Comparison of ENCODE assay signal across 7 cellular contexts in the genomic region with DNA sequence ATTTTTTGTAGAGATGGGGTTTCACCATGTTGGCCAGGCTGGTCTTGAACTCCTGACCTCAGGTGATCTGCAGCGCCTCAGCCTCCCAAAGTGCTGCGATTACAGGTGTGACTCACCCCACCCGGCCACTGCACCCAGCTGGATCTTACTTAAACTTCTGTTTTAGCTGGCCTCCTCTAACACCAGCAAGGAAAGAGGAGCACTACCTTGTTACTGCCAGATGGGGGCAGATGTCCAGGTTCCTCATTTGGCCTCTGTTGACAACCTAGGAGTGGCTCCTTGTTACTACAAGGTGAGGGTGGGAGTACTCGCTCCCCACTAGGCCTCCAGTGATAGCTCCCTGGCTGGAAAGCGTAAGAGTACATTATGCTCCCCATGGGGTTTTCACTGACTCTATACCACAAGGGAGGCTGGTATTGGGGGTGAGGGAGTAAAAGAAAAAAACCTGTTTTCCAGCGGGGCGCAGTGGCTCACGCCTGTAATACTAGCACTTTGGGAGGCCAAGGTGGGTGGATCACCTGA. TPM values are rescaled to one million over a fixed set of nuclear protein-coding genes. Genes with fewer than 3 reads are reported as not detected.
DNase-seq lines count a peak whose midpoint lies in the region; ATAC-seq and TF ChIP-seq lines count a peak whose summit lies in the region.

No MANE protein-coding gene starts in this region.

- POLR2A ChIA-PET in MCF 10A (lab: Yijun Ruan, JAX) = no interaction called here

- H3K9me3 Mint-ChIP-seq in GM23338 (no peaks in the 10 kb centered on the region; the same call in 2 of the 3 replicates), MCF 10A (ENCODE audit: unreplicated experiment) (no peaks in the 10 kb centered on the region)
- H3K9me3 Mint-ChIP-seq in T-helper 1 cell treated with Interleukin-12 subunit alpha and Interleukin-12 subunit beta and Interleukin-4 antibody, amounts not matched to agents 30 μg/mL and 1 μg/mL, for 36 hours = no peaks in the 10 kb centered on the region

- 0 out of 2 replicates have a peak, but pooled peaks cover 7% of the 10 kb centered on the region for H3F3A ChIP-seq in GM23338 (replicated peaks; ENCODE audit: low read depth)

- no peak for TF ChIP-seq POLR2A in stomach (IDR thresholded peaks at IDR 0.05)

- TF ChIP-seq CTCF in GM12872 (IDR thresholded peaks at IDR 0.05; ENCODE audit: insufficient read depth, low read depth, low read length) (peak; percentile 84), GM23338 (conservative IDR thresholded peaks at IDR 0.05; ENCODE audit: low read depth in 2 of 2) (peak; percentile 87 to 92), MCF 10A (IDR thresholded peaks at IDR 0.05; ENCODE audit: unreplicated experiment) (peak; percentile 39), stomach (IDR thresholded peaks at IDR 0.05) (peak in 4 of 7 experiments; percentile 26 to 61 (median 49))

- DNase-seq in GM23338 (ENCODE audit: low spot score) = peak; percentile 92
- DNase-seq in M059J (ENCODE audit: low read depth) = peak; percentile 69
- peak; percentile 83 for DNase-seq in MCF 10A (ENCODE audit: unreplicated experiment)
- DNase-seq in left lobe of liver (ENCODE audit: low spot score) = no peak
- peak; percentile 51 for DNase-seq in stomach

- peaks cover 5% of the 10 kb centered on the region for H3K27me3 Mint-ChIP-seq in GM23338 (ENCODE audit: insufficient read depth, low read depth, poor library complexity)
- peaks cover 4% of the 10 kb centered on the region for H3K27me3 Mint-ChIP-seq in T-helper 1 cell treated with Interleukin-12 subunit alpha and Interleukin-12 subunit beta and Interleukin-4 antibody, amounts not matched to agents 30 μg/mL and 1 μg/mL, for 36 hours (ENCODE audit: low read depth)
- H3K27me3 Mint-ChIP-seq in MCF 10A (ENCODE audit: insufficient read depth, unreplicated experiment) = no peaks in the 10 kb centered on the region

- no peak overlapping the region for H2AFZ ChIP-seq in GM23338

- H3K4me1 Mint-ChIP-seq in GM23338 (peaks cover 21% of the 10 kb centered on the region), MCF 10A (ENCODE audit: insufficient read depth, unreplicated experiment) (no peaks in the 10 kb centered on the region)
- peaks cover 19% of the 10 kb centered on the region for H3K4me1 Mint-ChIP-seq in T-helper 1 cell treated with Interleukin-12 subunit alpha and Interleukin-12 subunit beta and Interleukin-4 antibody, amounts not matched to agents 30 μg/mL and 1 μg/mL, for 36 hours (ENCODE audit: low read depth)

- H3K27me3 ChIP-seq in GM23338 (ENCODE audit: insufficient read depth) (no peaks in the 10 kb centered on the region), stomach (no peaks in the 10 kb centered on the region)

- CTCF ChIA-PET in MCF 10A (lab: Yijun Ruan, JAX) = interaction anchor here (0.6 to 1.1 kb wide), 12 partner anchors 9 to 985 kb away, joined by 3 to 10 read pairs (median 3); a partner anchor contains a TSS

- H3K4me1 ChIP-seq in GM23338 (ENCODE audit: insufficient read depth) = peaks cover 19% of the 10 kb centered on the region
- peaks cover 0 to 11% (median 0%) of the 10 kb centered on the region in 4 donors for H3K4me1 ChIP-seq in stomach

- BruUV-seq in MCF 10A (replicated peaks; lab: Mats Ljungman, UMichigan) = no TSS peak

- TF ChIP-seq EP300 in stomach (IDR thresholded peaks at IDR 0.05) = no peak

- H3K27ac Mint-ChIP-seq in GM23338 = no peak overlapping the region
- peak overlapping the region; percentile 60 for H3K27ac Mint-ChIP-seq in T-helper 1 cell treated with Interleukin-12 subunit alpha and Interleukin-12 subunit beta and Interleukin-4 antibody, amounts not matched to agents 30 μg/mL and 1 μg/mL, for 36 hours
- peak overlapping the region; percentile 27 for H3K27ac Mint-ChIP-seq in MCF 10A (ENCODE audit: low read depth, unreplicated experiment)

- H4K20me1 ChIP-seq in GM23338 (replicated peaks; ENCODE audit: insufficient read depth) = no peaks in the 10 kb centered on the region

- H3K4me3 Mint-ChIP-seq in GM23338 (no peak overlapping the region), MCF 10A (ENCODE audit: unreplicated experiment) (no peak overlapping the region)
- no peak overlapping the region for H3K4me3 Mint-ChIP-seq in T-helper 1 cell treated with Interleukin-12 subunit alpha and Interleukin-12 subunit beta and Interleukin-4 antibody, amounts not matched to agents 30 μg/mL and 1 μg/mL, for 36 hours

- intact Hi-C loops in MCF 10A (cut with micrococcal nuclease) = no loop called here
- intact Hi-C loops in stomach (cut with DNase I; ENCODE audit: low total_unique reads) = loop anchor here (10.0 kb wide), 1 partner anchor 225 kb away; no protein-coding TSS in a partner anchor

- H3K36me3 Mint-ChIP-seq in GM23338 (ENCODE audit: low read depth) (no peaks in the 10 kb centered on the region), MCF 10A (ENCODE audit: insufficient read depth, unreplicated experiment) (no peaks in the 10 kb centered on the region)
- no peaks in the 10 kb centered on the region for H3K36me3 Mint-ChIP-seq in T-helper 1 cell treated with Interleukin-12 subunit alpha and Interleukin-12 subunit beta and Interleukin-4 antibody, amounts not matched to agents 30 μg/mL and 1 μg/mL, for 36 hours (ENCODE audit: low read depth)

- WGBS in stomach, 5 donors = 54 to 64% (median 60%) methylated on average over 7 to 8 of the region's 8 CpGs

- ATAC-seq in GM23338 = peak; percentile 81
- ATAC-seq in left lobe of liver = peak; percentile 88

- no peaks in the 10 kb centered on the region for H3K9me3 ChIP-seq in stomach

- H3K27ac ChIP-seq in GM23338 (ENCODE audit: low read depth) (no peak overlapping the region), stomach (peak overlapping the region in 1 of 5 donors; percentile 55)

- H3K79me2 ChIP-seq in GM23338 (replicated peaks; ENCODE audit: insufficient read depth) = no peaks in the 10 kb centered on the region

- no peak overlapping the region for H3K4me3 ChIP-seq in GM23338
- no peak overlapping the region for H3K4me3 ChIP-seq in stomach

- H3K36me3 ChIP-seq in GM23338 (ENCODE audit: insufficient read depth) (no peaks in the 10 kb centered on the region), stomach (no peaks in the 10 kb centered on the region)

- no peak overlapping the region for H3K4me2 ChIP-seq in GM23338

- H3K9me2 ChIP-seq in GM23338 (ENCODE audit: insufficient read depth) = no peaks in the 10 kb centered on the region

TF ChIP-seq in GM23338, 12 proteins besides CTCF, POLR2A, EP300 and RAD21:
- TF ChIP-seq STAT1 (IDR thresholded peaks at IDR 0.05; ENCODE audit: unreplicated experiment) = no peak
- TF ChIP-seq POLR2AphosphoS5 (IDR thresholded peaks at IDR 0.05; ENCODE audit: low read depth) = no peak
- TF ChIP-seq, protein P1, sequence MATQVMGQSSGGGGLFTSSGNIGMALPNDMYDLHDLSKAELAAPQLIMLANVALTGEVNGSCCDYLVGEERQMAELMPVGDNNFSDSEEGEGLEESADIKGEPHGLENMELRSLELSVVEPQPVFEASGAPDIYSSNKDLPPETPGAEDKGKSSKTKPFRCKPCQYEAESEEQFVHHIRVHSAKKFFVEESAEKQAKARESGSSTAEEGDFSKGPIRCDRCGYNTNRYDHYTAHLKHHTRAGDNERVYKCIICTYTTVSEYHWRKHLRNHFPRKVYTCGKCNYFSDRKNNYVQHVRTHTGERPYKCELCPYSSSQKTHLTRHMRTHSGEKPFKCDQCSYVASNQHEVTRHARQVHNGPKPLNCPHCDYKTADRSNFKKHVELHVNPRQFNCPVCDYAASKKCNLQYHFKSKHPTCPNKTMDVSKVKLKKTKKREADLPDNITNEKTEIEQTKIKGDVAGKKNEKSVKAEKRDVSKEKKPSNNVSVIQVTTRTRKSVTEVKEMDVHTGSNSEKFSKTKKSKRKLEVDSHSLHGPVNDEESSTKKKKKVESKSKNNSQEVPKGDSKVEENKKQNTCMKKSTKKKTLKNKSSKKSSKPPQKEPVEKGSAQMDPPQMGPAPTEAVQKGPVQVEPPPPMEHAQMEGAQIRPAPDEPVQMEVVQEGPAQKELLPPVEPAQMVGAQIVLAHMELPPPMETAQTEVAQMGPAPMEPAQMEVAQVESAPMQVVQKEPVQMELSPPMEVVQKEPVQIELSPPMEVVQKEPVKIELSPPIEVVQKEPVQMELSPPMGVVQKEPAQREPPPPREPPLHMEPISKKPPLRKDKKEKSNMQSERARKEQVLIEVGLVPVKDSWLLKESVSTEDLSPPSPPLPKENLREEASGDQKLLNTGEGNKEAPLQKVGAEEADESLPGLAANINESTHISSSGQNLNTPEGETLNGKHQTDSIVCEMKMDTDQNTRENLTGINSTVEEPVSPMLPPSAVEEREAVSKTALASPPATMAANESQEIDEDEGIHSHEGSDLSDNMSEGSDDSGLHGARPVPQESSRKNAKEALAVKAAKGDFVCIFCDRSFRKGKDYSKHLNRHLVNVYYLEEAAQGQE (IDR thresholded peaks at IDR 0.05; ENCODE audit: unreplicated experiment) = no peak
TF ChIP-seq in GM23338: peak in this region for 0.

RNA-seq across cellular contexts. Expression of a gene that starts 13.1 kb away (rescaled TPM):
- 60.1 and 73.1 TPM in 2 replicates for total RNA-seq in GM23338 (2014; rRNA removed; shearing (Covaris generic))
- polyA plus RNA-seq in GM23338 (2016; fragmentation: Nextera tagmentation; extraction: Ambion mirVana) (42.5 and 47.8 TPM in 2 replicates), stomach (10 to 100 TPM; 31.7 to 61.3 (median 35.0) TPM)
- 58.1 and 66.9 TPM in 2 replicates for total RNA-seq in M059J (2014; rRNA removed; shearing (Covaris generic))
- total RNA-seq in MCF 10A (2022) (111 and 112 TPM in 2 replicates), left lobe of liver (20.9 TPM), stomach (100 to 1,000 TPM in 1 of 5 donors, 10 to 100 TPM in 4; 19.8 to 104 (median 54.9) TPM)

RNA-seq across cellular contexts. Expression of a gene that starts 27.2 kb away (rescaled TPM):
- total RNA-seq in GM23338 (2014; rRNA removed; shearing (Covaris generic)) = 54.7 and 58.4 TPM in 2 replicates
- polyA plus RNA-seq in GM23338 (2016; fragmentation: Nextera tagmentation; extraction: Ambion mirVana) = 73.8 and 88.1 TPM in 2 replicates
- 27.3 and 30.6 TPM in 2 replicates for total RNA-seq in M059J (2014; rRNA removed; shearing (Covaris generic))
- 55.0 and 57.7 TPM in 2 replicates for total RNA-seq in MCF 10A (2022)
- total RNA-seq in left lobe of liver = 18.2 TPM
- total RNA-seq in stomach = 100 to 1,000 TPM in 4 of 5 donors, 10 to 100 TPM in 1; 35.7 to 478 (median 107) TPM
- polyA plus RNA-seq in stomach = 10 to 100 TPM; 14.8 to 30.2 (median 22.9) TPM

Comparison
In these comparisons a context has a peak if more than half of its experiments do, and no peak if none do; other contexts are left out.
1. CTCF ChIP-seq: peak in every context shown above with its lines; median percentile 90 in GM23338; 84 in GM12872; 49 in stomach; 39 in MCF 10A.